1 cellular context compared by ENCODE assay signal in genomic region chr17:47913050-47913449, GRCh38.
TF ChIP-seq lines count a peak whose summit lies in the region.

No MANE protein-coding gene starts in this region.

TF ChIP-seq in HepG2, 621 proteins besides CTCF, POLR2A, EP300 and RAD21:
- TF ChIP-seq ZNF121 (CRISPR knock-in tag; IDR thresholded peaks at IDR 0.05) (peak; percentile 70), TCF7 (IDR thresholded peaks at IDR 0.05; ENCODE audit: low read depth) (no peak), REST (IDR thresholded peaks at IDR 0.05; ENCODE audit: borderline replicate concordance in 1 of 2, low read depth in 1 of 2, low read length in 2 of 2) (no peak), PCBP1 (IDR thresholded peaks at IDR 0.05; ENCODE audit: borderline replicate concordance, low read depth, low read length) (no peak), ATAD3A (CRISPR knock-in tag; IDR thresholded peaks at IDR 0.05) (no peak), ZNF879 (CRISPR knock-in tag; IDR thresholded peaks at IDR 0.05) (no peak)
- TF ChIP-seq, protein P1, sequence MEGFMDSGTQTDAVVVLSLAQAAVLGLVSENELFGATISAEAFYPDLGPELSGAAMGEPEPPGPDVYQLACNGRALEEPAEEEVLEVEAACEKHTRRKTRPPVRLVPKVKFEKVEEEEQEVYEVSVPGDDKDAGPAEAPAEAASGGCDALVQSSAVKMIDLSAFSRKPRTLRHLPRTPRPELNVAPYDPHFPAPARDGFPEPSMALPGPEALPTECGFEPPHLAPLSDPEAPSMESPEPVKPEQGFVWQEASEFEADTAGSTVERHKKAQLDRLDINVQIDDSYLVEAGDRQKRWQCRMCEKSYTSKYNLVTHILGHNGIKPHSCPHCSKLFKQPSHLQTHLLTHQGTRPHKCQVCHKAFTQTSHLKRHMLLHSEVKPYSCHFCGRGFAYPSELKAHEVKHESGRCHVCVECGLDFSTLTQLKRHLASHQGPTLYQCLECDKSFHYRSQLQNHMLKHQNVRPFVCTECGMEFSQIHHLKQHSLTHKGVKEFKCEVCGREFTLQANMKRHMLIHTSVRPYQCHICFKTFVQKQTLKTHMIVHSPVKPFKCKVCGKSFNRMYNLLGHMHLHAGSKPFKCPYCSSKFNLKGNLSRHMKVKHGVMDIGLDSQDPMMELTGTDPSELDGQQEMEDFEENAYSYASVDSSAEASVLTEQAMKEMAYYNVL (CRISPR knock-in tag; IDR thresholded peaks at IDR 0.05; ENCODE audit: borderline replicate concordance), result no peak
